14 cellular contexts compared by ENCODE assay signal in the genomic region with DNA sequence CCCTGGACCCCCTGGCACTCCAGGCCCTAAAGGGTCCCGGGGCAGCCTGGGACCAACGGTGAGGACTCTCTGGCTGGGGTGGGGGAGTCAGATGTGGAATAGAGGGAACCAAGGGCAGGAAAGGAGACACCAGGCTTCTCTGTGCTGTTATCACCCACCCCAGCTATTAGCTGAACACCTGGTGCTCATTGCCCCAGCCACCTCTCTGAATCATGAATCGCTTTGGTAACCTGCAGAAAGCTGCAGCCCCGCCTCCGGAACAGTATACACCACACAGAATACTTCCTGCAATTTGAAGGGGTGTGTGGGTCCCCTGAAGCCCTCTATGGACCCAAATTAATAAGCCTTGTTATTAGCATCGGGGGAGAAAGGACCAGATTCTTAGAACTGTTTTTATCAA. TPM values are rescaled to one million over a fixed set of nuclear protein-coding genes. Genes with fewer than 3 reads are reported as not detected.
DNase-seq lines count a peak whose midpoint lies in the region; ATAC-seq, FAIRE-seq and TF ChIP-seq lines count a peak whose summit lies in the region.
"Had no signal": no experiment of that assay in that cellular context is flagged by ENCODE, and none has a peak within 500 bp of the region (broad histone marks: within the 10 kb centered on the region; RNA-seq: fewer than 3 reads in every experiment).

No MANE protein-coding gene starts in this region.

- H3K27ac ChIP-seq in foreskin keratinocyte = peak overlapping the region; percentile 95
- H3K27ac ChIP-seq in CD8-positive, alpha-beta T cell (ENCODE audit: low read depth, low read length) = no peak overlapping the region

- no peak for ATAC-seq in Right ventricle myocardium superior (ENCODE audit: poor library complexity)
- peak; percentile 72 for ATAC-seq in foreskin keratinocyte
- no peak for ATAC-seq in sciatic nerve
- ATAC-seq in CD8-positive, alpha-beta T cell = no peak

- no peaks in the 10 kb centered on the region for H3K27me3 Mint-ChIP-seq in CD8-positive, alpha-beta T cell (ENCODE audit: low read depth)

- DNase-seq in cardiac septum (ENCODE audit: low spot score) (peak; percentile 41), Right ventricle myocardium superior (no peak), NCI-H2171 (lab: John Stamatoyannopoulos, UW) (peak; percentile 70), foreskin keratinocyte (peak; percentile 55 to 79), sciatic nerve (ENCODE audit: low spot score) (peak; percentile 36), Kasumi-1 (lab: John Stamatoyannopoulos, UW) (no peak), GM12892 (ENCODE audit: insufficient read length) (no peak)
- DNase-seq in CD8-positive, alpha-beta T cell = no peak
- DNase-seq: activated gamma-delta T cell, left ventricle myocardium superior, naive B cell, NCI-H2029 treated with DMSO at 0.1 percent for 48 hours, NCI-H526 had no signal

- H3K4me1 Mint-ChIP-seq in CD8-positive, alpha-beta T cell (ENCODE audit: low read depth) = no peaks in the 10 kb centered on the region
- H3K4me1 Mint-ChIP-seq: naive B cell had no signal

- H3K27ac Mint-ChIP-seq in CD8-positive, alpha-beta T cell = no peak overlapping the region

- H3K36me3 ChIP-seq in CD8-positive, alpha-beta T cell (ENCODE audit: insufficient read depth, low read length) = no peaks in the 10 kb centered on the region

- no peak overlapping the region for H3K4me3 Mint-ChIP-seq in CD8-positive, alpha-beta T cell
- H3K4me3 Mint-ChIP-seq: naive B cell had no signal

- CTCF ChIA-PET in CD8-positive, alpha-beta T cell (lab: Charles Lee) = interaction anchor here (0.5 to 0.7 kb wide), 2 partner anchors 10 to 220 kb away, joined by 3 read pairs; no protein-coding TSS in a partner anchor

- intact Hi-C loops in cardiac septum (cut with DNase I) (no loop called here), Right ventricle myocardium superior (cut with DNase I) (no loop called here), sciatic nerve (cut with DNase I) (no loop called here)
- intact Hi-C loops in CD8-positive, alpha-beta T cell (cut with DNase I, micrococcal nuclease) = no loop called here

- FAIRE-seq in GM12892 (lab: Jason Lieb, UNC) = no peak

- H3K27me3 ChIP-seq in foreskin keratinocyte = no peaks in the 10 kb centered on the region
- H3K27me3 ChIP-seq in CD8-positive, alpha-beta T cell (ENCODE audit: insufficient read depth, low read length) = no peaks in the 10 kb centered on the region

- H3K4me3 ChIP-seq in CD8-positive, alpha-beta T cell (ENCODE audit: low read depth, low read length) = no peak overlapping the region

- no peaks in the 10 kb centered on the region for H3K9me3 Mint-ChIP-seq in CD8-positive, alpha-beta T cell

- H3K36me3 Mint-ChIP-seq in CD8-positive, alpha-beta T cell = no peaks in the 10 kb centered on the region
- H3K36me3 Mint-ChIP-seq: naive B cell had no signal

- no peak for TF ChIP-seq POLR2A in GM12892 (IDR thresholded peaks at IDR 0.05; ENCODE audit: low read depth, low read length)

- H3K4me1 ChIP-seq in foreskin keratinocyte = peaks cover 37% of the 10 kb centered on the region
- no peaks in the 10 kb centered on the region for H3K4me1 ChIP-seq in CD8-positive, alpha-beta T cell (ENCODE audit: insufficient read depth, low read length)

- H3K9me3 ChIP-seq in CD8-positive, alpha-beta T cell (ENCODE audit: low read length) = no peaks in the 10 kb centered on the region

- TF ChIP-seq CTCF in foreskin keratinocyte (conservative IDR thresholded peaks at IDR 0.05) = no peak
- no peak for TF ChIP-seq CTCF in CD8-positive, alpha-beta T cell (IDR thresholded peaks at IDR 0.05)

- POLR2A ChIA-PET in CD8-positive, alpha-beta T cell (lab: Charles Lee) = no interaction called here

RNA-seq across cellular contexts. Expression of a gene that starts 40.4 kb away (rescaled TPM):
- total RNA-seq in cardiac septum = not detected
- total RNA-seq in Right ventricle myocardium superior = 1.2 TPM
- not detected in 2 replicates for total RNA-seq in foreskin keratinocyte
- polyA plus RNA-seq in foreskin keratinocyte = not detected in 2 replicates
- total RNA-seq in sciatic nerve = 0.76 TPM
- not detected for total RNA-seq in CD8-positive, alpha-beta T cell
- polyA plus RNA-seq in GM12892 (2012; ENCODE audit: missing spikeins) = not detected
- total RNA-seq: dermis microvascular lymphatic vessel endothelial cell, left ventricle myocardium superior had no signal

RNA-seq across cellular contexts. Expression of a gene that starts 47.2 kb away (rescaled TPM):
- total RNA-seq in cardiac septum = 0.32 TPM
- not detected for total RNA-seq in Right ventricle myocardium superior
- total RNA-seq in foreskin keratinocyte = not detected in 2 replicates
- polyA plus RNA-seq in foreskin keratinocyte = not detected in 2 replicates
- not detected for total RNA-seq in sciatic nerve
- total RNA-seq in CD8-positive, alpha-beta T cell = not detected
- polyA plus RNA-seq in GM12892 (2012; ENCODE audit: missing spikeins) = not detected
- total RNA-seq: dermis microvascular lymphatic vessel endothelial cell, left ventricle myocardium superior had no signal

Comparison
In these comparisons a context has a peak if more than half of its experiments do, and no peak if none do; other contexts are left out.
1. DNase-seq: peak in cardiac septum (single experiment), NCI-H2171 (single experiment), foreskin keratinocyte (2 of 2) and sciatic nerve (single experiment); none in Right ventricle myocardium superior (single experiment), CD8-positive, alpha-beta T cell (0 of 7), Kasumi-1 (0 of 2) and GM12892 (single experiment).